In genomic region chr4:38601916-38602291, GRCh38 we compare ENCODE assay signal across 2 cellular contexts.
A peak's percentile ranks its signal among the peaks of the same experiment; 100 is the strongest.
TF ChIP-seq lines count a peak whose summit lies in the region.

No MANE protein-coding gene starts in this region.

TF ChIP-seq in A549, 52 proteins besides CTCF, POLR2A, EP300 and RAD21:
- no peak for TF ChIP-seq HMGXB4 (CRISPR knock-in tag; IDR thresholded peaks at IDR 0.05; ENCODE audit: borderline replicate concordance)
TF ChIP-seq in A549: peak in this region for 0.

TF ChIP-seq in K562, 482 proteins besides CTCF, POLR2A, EP300 and RAD21 (continued from another document):
- TF ChIP-seq VEZF1 (CRISPR knock-in tag; IDR thresholded peaks at IDR 0.05) (no peak), ZNF280B (CRISPR knock-in tag; IDR thresholded peaks at IDR 0.05) (no peak), GTF2A2 (tag; IDR thresholded peaks at IDR 0.05) (no peak), ZBED1 (IDR thresholded peaks at IDR 0.05) (no peak), MEIS2 (IDR thresholded peaks at IDR 0.05; ENCODE audit: partially characterized antibody) (no peak), ZKSCAN8 (CRISPR knock-in tag; IDR thresholded peaks at IDR 0.05) (no peak), ILF3 (IDR thresholded peaks at IDR 0.05; ENCODE audit: borderline replicate concordance) (no peak), FOSL1 (tag; conservative IDR thresholded peaks at IDR 0.05) (no peak), NFE2 (IDR thresholded peaks at IDR 0.05; ENCODE audit: low read depth) (peak; percentile 56), MLLT1 (IDR thresholded peaks at IDR 0.05) (peak in 1 of 2 experiments; percentile 72; a peak in 1 of 4 replicates), ZNF316 (IDR thresholded peaks at IDR 0.05) (peak; percentile 60), XRCC5 (IDR thresholded peaks at IDR 0.05; ENCODE audit: low read depth, low read length) (no peak), GATAD2A (IDR thresholded peaks at IDR 0.05) (no peak)
- TF ChIP-seq, protein P1, sequence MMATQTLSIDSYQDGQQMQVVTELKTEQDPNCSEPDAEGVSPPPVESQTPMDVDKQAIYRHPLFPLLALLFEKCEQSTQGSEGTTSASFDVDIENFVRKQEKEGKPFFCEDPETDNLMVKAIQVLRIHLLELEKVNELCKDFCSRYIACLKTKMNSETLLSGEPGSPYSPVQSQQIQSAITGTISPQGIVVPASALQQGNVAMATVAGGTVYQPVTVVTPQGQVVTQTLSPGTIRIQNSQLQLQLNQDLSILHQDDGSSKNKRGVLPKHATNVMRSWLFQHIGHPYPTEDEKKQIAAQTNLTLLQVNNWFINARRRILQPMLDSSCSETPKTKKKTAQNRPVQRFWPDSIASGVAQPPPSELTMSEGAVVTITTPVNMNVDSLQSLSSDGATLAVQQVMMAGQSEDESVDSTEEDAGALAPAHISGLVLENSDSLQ (IDR thresholded peaks at IDR 0.05), result peak; percentile 62
- TF ChIP-seq, protein P2, sequence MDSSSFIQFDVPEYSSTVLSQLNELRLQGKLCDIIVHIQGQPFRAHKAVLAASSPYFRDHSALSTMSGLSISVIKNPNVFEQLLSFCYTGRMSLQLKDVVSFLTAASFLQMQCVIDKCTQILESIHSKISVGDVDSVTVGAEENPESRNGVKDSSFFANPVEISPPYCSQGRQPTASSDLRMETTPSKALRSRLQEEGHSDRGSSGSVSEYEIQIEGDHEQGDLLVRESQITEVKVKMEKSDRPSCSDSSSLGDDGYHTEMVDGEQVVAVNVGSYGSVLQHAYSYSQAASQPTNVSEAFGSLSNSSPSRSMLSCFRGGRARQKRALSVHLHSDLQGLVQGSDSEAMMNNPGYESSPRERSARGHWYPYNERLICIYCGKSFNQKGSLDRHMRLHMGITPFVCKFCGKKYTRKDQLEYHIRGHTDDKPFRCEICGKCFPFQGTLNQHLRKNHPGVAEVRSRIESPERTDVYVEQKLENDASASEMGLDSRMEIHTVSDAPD (CRISPR knock-in tag; IDR thresholded peaks at IDR 0.05), result no peak
- TF ChIP-seq, protein P3, sequence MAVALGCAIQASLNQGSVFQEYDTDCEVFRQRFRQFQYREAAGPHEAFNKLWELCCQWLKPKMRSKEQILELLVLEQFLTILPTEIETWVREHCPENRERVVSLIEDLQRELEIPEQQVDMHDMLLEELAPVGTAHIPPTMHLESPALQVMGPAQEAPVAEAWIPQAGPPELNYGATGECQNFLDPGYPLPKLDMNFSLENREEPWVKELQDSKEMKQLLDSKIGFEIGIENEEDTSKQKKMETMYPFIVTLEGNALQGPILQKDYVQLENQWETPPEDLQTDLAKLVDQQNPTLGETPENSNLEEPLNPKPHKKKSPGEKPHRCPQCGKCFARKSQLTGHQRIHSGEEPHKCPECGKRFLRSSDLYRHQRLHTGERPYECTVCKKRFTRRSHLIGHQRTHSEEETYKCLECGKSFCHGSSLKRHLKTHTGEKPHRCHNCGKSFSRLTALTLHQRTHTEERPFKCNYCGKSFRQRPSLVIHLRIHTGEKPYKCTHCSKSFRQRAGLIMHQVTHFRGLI (CRISPR knock-in tag; IDR thresholded peaks at IDR 0.05), result no peak
- TF ChIP-seq, protein P4, sequence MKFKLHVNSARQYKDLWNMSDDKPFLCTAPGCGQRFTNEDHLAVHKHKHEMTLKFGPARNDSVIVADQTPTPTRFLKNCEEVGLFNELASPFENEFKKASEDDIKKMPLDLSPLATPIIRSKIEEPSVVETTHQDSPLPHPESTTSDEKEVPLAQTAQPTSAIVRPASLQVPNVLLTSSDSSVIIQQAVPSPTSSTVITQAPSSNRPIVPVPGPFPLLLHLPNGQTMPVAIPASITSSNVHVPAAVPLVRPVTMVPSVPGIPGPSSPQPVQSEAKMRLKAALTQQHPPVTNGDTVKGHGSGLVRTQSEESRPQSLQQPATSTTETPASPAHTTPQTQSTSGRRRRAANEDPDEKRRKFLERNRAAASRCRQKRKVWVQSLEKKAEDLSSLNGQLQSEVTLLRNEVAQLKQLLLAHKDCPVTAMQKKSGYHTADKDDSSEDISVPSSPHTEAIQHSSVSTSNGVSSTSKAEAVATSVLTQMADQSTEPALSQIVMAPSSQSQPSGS (CRISPR knock-in tag; IDR thresholded peaks at IDR 0.05), result no peak
